1 cellular context compared by ENCODE assay signal in the genomic region with DNA sequence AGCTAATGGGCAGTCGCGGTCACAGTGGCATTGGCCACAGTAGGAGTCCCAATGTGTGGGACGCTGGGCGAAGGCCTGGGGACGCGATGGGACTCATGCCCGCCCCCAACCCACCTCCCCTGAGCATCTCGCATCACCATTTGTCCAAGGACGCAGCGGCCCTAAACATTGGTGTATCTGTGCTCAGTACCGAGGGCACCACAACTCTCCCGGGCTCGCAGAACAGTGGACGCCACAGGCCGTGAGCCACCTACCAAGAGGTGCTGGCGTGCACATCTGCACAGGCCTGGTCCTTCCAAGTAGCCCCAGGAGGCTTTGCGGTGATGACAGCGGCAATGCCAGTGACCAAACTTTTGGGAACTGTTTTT.
TF ChIP-seq lines count a peak whose summit lies in the region.

No MANE protein-coding gene starts in this region.

TF ChIP-seq in GM23338, 12 proteins besides CTCF, POLR2A, EP300 and RAD21 (continued from another document):
- TF ChIP-seq, protein P1, sequence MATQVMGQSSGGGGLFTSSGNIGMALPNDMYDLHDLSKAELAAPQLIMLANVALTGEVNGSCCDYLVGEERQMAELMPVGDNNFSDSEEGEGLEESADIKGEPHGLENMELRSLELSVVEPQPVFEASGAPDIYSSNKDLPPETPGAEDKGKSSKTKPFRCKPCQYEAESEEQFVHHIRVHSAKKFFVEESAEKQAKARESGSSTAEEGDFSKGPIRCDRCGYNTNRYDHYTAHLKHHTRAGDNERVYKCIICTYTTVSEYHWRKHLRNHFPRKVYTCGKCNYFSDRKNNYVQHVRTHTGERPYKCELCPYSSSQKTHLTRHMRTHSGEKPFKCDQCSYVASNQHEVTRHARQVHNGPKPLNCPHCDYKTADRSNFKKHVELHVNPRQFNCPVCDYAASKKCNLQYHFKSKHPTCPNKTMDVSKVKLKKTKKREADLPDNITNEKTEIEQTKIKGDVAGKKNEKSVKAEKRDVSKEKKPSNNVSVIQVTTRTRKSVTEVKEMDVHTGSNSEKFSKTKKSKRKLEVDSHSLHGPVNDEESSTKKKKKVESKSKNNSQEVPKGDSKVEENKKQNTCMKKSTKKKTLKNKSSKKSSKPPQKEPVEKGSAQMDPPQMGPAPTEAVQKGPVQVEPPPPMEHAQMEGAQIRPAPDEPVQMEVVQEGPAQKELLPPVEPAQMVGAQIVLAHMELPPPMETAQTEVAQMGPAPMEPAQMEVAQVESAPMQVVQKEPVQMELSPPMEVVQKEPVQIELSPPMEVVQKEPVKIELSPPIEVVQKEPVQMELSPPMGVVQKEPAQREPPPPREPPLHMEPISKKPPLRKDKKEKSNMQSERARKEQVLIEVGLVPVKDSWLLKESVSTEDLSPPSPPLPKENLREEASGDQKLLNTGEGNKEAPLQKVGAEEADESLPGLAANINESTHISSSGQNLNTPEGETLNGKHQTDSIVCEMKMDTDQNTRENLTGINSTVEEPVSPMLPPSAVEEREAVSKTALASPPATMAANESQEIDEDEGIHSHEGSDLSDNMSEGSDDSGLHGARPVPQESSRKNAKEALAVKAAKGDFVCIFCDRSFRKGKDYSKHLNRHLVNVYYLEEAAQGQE (IDR thresholded peaks at IDR 0.05; ENCODE audit: unreplicated experiment): no peak
- TF ChIP-seq, protein P2, sequence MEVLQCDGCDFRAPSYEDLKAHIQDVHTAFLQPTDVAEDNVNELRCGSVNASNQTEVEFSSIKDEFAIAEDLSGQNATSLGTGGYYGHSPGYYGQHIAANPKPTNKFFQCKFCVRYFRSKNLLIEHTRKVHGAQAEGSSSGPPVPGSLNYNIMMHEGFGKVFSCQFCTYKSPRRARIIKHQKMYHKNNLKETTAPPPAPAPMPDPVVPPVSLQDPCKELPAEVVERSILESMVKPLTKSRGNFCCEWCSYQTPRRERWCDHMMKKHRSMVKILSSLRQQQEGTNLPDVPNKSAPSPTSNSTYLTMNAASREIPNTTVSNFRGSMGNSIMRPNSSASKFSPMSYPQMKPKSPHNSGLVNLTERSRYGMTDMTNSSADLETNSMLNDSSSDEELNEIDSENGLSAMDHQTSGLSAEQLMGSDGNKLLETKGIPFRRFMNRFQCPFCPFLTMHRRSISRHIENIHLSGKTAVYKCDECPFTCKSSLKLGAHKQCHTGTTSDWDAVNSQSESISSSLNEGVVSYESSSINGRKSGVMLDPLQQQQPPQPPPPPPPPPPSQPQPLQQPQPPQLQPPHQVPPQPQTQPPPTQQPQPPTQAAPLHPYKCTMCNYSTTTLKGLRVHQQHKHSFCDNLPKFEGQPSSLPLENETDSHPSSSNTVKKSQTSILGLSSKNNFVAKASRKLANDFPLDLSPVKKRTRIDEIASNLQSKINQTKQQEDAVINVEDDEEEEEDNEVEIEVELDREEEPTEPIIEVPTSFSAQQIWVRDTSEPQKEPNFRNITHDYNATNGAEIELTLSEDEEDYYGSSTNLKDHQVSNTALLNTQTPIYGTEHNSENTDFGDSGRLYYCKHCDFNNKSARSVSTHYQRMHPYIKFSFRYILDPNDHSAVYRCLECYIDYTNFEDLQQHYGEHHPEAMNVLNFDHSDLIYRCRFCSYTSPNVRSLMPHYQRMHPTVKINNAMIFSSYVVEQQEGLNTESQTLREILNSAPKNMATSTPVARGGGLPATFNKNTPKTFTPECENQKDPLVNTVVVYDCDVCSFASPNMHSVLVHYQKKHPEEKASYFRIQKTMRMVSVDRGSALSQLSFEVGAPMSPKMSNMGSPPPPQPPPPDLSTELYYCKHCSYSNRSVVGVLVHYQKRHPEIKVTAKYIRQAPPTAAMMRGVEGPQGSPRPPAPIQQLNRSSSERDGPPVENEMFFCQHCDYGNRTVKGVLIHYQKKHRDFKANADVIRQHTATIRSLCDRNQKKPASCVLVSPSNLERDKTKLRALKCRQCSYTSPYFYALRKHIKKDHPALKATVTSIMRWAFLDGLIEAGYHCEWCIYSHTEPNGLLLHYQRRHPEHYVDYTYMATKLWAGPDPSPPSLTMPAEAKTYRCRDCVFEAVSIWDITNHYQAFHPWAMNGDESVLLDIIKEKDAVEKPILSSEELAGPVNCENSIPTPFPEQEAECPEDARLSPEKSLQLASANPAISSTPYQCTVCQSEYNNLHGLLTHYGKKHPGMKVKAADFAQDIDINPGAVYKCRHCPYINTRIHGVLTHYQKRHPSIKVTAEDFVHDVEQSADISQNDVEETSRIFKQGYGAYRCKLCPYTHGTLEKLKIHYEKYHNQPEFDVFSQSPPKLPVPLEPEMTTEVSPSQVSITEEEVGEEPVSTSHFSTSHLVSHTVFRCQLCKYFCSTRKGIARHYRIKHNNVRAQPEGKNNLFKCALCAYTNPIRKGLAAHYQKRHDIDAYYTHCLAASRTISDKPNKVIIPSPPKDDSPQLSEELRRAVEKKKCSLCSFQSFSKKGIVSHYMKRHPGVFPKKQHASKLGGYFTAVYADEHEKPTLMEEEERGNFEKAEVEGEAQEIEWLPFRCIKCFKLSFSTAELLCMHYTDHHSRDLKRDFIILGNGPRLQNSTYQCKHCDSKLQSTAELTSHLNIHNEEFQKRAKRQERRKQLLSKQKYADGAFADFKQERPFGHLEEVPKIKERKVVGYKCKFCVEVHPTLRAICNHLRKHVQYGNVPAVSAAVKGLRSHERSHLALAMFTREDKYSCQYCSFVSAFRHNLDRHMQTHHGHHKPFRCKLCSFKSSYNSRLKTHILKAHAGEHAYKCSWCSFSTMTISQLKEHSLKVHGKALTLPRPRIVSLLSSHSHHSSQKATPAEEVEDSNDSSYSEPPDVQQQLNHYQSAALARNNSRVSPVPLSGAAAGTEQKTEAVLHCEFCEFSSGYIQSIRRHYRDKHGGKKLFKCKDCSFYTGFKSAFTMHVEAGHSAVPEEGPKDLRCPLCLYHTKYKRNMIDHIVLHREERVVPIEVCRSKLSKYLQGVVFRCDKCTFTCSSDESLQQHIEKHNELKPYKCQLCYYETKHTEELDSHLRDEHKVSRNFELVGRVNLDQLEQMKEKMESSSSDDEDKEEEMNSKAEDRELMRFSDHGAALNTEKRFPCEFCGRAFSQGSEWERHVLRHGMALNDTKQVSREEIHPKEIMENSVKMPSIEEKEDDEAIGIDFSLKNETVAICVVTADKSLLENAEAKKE (CRISPR knock-in tag; IDR thresholded peaks at IDR 0.05): no peak
- TF ChIP-seq POLR2AphosphoS5 (IDR thresholded peaks at IDR 0.05; ENCODE audit: low read depth): no peak
- TF ChIP-seq EZH2 (IDR thresholded peaks at IDR 0.05; ENCODE audit: low read depth, unreplicated experiment): no peak
- TF ChIP-seq CREB1 (CRISPR knock-in tag; IDR thresholded peaks at IDR 0.05; ENCODE audit: low read depth): no peak
- TF ChIP-seq NANOG (IDR thresholded peaks at IDR 0.05; ENCODE audit: borderline replicate concordance): no peak
- TF ChIP-seq, protein P3, sequence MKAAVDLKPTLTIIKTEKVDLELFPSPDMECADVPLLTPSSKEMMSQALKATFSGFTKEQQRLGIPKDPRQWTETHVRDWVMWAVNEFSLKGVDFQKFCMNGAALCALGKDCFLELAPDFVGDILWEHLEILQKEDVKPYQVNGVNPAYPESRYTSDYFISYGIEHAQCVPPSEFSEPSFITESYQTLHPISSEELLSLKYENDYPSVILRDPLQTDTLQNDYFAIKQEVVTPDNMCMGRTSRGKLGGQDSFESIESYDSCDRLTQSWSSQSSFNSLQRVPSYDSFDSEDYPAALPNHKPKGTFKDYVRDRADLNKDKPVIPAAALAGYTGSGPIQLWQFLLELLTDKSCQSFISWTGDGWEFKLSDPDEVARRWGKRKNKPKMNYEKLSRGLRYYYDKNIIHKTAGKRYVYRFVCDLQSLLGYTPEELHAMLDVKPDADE (IDR thresholded peaks at IDR 0.05): no peak
